Comparison of ENCODE assay signal across 8 cellular contexts in genomic region chr3:197960694-197961581, GRCh38. TPM values are rescaled to one million over a fixed set of nuclear protein-coding genes. Genes with fewer than 3 reads are reported as not detected.
DNase-seq lines count a peak whose midpoint lies in the region; ATAC-seq lines count a peak whose summit lies in the region.

No MANE protein-coding gene starts in this region.

- H3K27me3 ChIP-seq in iPS DF 6.9 (ENCODE audit: control insufficient read depth, insufficient read depth, low read length), result no peaks in the 10 kb centered on the region

- WGBS in iPS DF 6.9 (ENCODE audit: insufficient coverage, insufficient read length), result no CpG with 5 or more reads among the region's 23 CpGs

- no peaks in the 10 kb centered on the region for H3K9me3 ChIP-seq in iPS DF 6.9 (ENCODE audit: control insufficient read depth, insufficient read depth, low read length)

- POLR2A ChIA-PET in activated CD8-positive, alpha-beta T cell treated with anti-CD3 and anti-CD28 coated beads, Interleukin-2, amount 10 ng/mL, durations not matched to agents 7 days and 5 days (lab: Charles Lee), result interaction anchor here (1.3 kb wide), 1 partner anchor 11 kb away, joined by 9 read pairs; the partner anchor contains the start of gene RPL35A

- peak overlapping the region; percentile 54; the same call in 1 of the 2 replicates for H3K4me3 ChIP-seq in iPS DF 6.9 (ENCODE audit: low read length)

- H3K27me3 Mint-ChIP-seq in activated T-cell treated with anti-CD3 and anti-CD28 coated beads, Interleukin-2, amount 50 U/mL, for 24 hours, result no peaks in the 10 kb centered on the region
- H3K27me3 Mint-ChIP-seq in activated CD8-positive, alpha-beta T cell treated with anti-CD3 and anti-CD28 coated beads, Interleukin-2, amount 10 ng/mL, durations not matched to agents 7 days and 5 days (ENCODE audit: low read depth), result no peaks in the 10 kb centered on the region

- no peaks in the 10 kb centered on the region for H3K9me3 Mint-ChIP-seq in activated T-cell treated with anti-CD3 and anti-CD28 coated beads, Interleukin-2, amount 50 U/mL, for 24 hours
- no peaks in the 10 kb centered on the region for H3K9me3 Mint-ChIP-seq in activated CD8-positive, alpha-beta T cell treated with anti-CD3 and anti-CD28 coated beads, Interleukin-2, amount 10 ng/mL, durations not matched to agents 7 days and 5 days (ENCODE audit: insufficient read depth)

- CTCF ChIA-PET in activated CD8-positive, alpha-beta T cell treated with anti-CD3 and anti-CD28 coated beads, Interleukin-2, amount 10 ng/mL, durations not matched to agents 7 days and 5 days (lab: Charles Lee), result interaction anchor here (0.8 to 1.3 kb wide), 5 partner anchors 11 to 129 kb away, joined by 3 to 12 read pairs (median 5); partner anchors contain the start of gene RPL35A

- H3K4me1 Mint-ChIP-seq in activated T-cell treated with anti-CD3 and anti-CD28 coated beads, Interleukin-2, amount 50 U/mL, for 24 hours (ENCODE audit: low read depth), result peaks cover 68% of the 10 kb centered on the region
- peaks cover 54% of the 10 kb centered on the region for H3K4me1 Mint-ChIP-seq in activated CD8-positive, alpha-beta T cell treated with anti-CD3 and anti-CD28 coated beads, Interleukin-2, amount 10 ng/mL, durations not matched to agents 7 days and 5 days (ENCODE audit: low read depth)

- peak overlapping the region; percentile 97 for H3K27ac Mint-ChIP-seq in activated T-cell treated with anti-CD3 and anti-CD28 coated beads, Interleukin-2, amount 50 U/mL, for 24 hours
- H3K27ac Mint-ChIP-seq in activated CD8-positive, alpha-beta T cell treated with anti-CD3 and anti-CD28 coated beads, Interleukin-2, amount 10 ng/mL, durations not matched to agents 7 days and 5 days, result peak overlapping the region; percentile 93

- in situ Hi-C loops in G401 (cut with HindIII; ENCODE audit: low sequenced_read_pairs), result no loop called here

- no peaks in the 10 kb centered on the region for H3K36me3 ChIP-seq in iPS DF 6.9 (ENCODE audit: control insufficient read depth, insufficient read depth, low read length)

- H3K27ac ChIP-seq in iPS DF 6.9 (ENCODE audit: low read length), result no peak overlapping the region

- no peak for ATAC-seq in activated CD8-positive, alpha-beta T cell treated with anti-CD3 and anti-CD28 coated beads, Interleukin-2, amount 10 ng/mL, durations not matched to agents 7 days and 5 days
- peak; percentile 63 for ATAC-seq in stimulated activated naive CD8-positive, alpha-beta T cell treated with anti-CD3 and anti-CD28 coated beads, Interleukin-15, Interleukin-2, amounts not matched to agents 100 U/mL and 50 U/mL, for 24 hours
- no peak for ATAC-seq in HG03095 (IDR thresholded peaks at IDR 0.05; ENCODE audit: unreplicated experiment)
- ATAC-seq in GM18907 (IDR thresholded peaks at IDR 0.05; ENCODE audit: unreplicated experiment), result no peak

- no peak for DNase-seq in activated T-cell treated with anti-CD3 and anti-CD28 coated beads, Interleukin-2, amount 50 U/mL, for 24 hours
- no peak for DNase-seq in activated T-cell treated with anti-CD3 and anti-CD28 coated beads, Interleukin-2, amount 50 U/mL, for 1 hour
- DNase-seq in activated CD8-positive, alpha-beta T cell treated with anti-CD3 and anti-CD28 coated beads, Interleukin-2, amount 10 ng/mL, durations not matched to agents 7 days and 5 days, result no peak
- no peak for DNase-seq in iPS DF 6.9 (ENCODE audit: low read depth, low spot score)
- no peak for DNase-seq in stimulated activated naive CD8-positive, alpha-beta T cell treated with anti-CD3 and anti-CD28 coated beads, Interleukin-15, Interleukin-2, amounts not matched to agents 100 U/mL and 50 U/mL, for 24 hours
- no peak for DNase-seq in G401 (ENCODE audit: low spot score)

- no peaks in the 10 kb centered on the region for H3K4me1 ChIP-seq in iPS DF 6.9 (ENCODE audit: control insufficient read depth, insufficient read depth, low read length)

- H3K36me3 Mint-ChIP-seq in activated T-cell treated with anti-CD3 and anti-CD28 coated beads, Interleukin-2, amount 50 U/mL, for 24 hours (ENCODE audit: low read depth), result peaks cover 20% of the 10 kb centered on the region
- H3K36me3 Mint-ChIP-seq in activated CD8-positive, alpha-beta T cell treated with anti-CD3 and anti-CD28 coated beads, Interleukin-2, amount 10 ng/mL, durations not matched to agents 7 days and 5 days (ENCODE audit: low read depth), result peaks cover 24% of the 10 kb centered on the region

- H3K4me3 Mint-ChIP-seq in activated T-cell treated with anti-CD3 and anti-CD28 coated beads, Interleukin-2, amount 50 U/mL, for 24 hours, result peak overlapping the region; percentile 86
- peak overlapping the region; percentile 91 for H3K4me3 Mint-ChIP-seq in activated CD8-positive, alpha-beta T cell treated with anti-CD3 and anti-CD28 coated beads, Interleukin-2, amount 10 ng/mL, durations not matched to agents 7 days and 5 days

RNA-seq across cellular contexts. Expression of gene LMLN, which starts 0.9 kb away (rescaled TPM):
- 1 to 10 TPM; 4.0 to 6.0 TPM for total RNA-seq in activated CD8-positive, alpha-beta T cell treated with anti-CD3 and anti-CD28 coated beads, Interleukin-2, amount 10 ng/mL, durations not matched to agents 7 days and 5 days
- total RNA-seq in G401 (2014; rRNA removed; shearing (Covaris generic)), result 4.3 and 5.6 TPM in 2 replicates

RNA-seq across cellular contexts. Expression of gene RPL35A, which starts 10.9 kb away (rescaled TPM):
- 100 to 1,000 TPM; 876 to 907 TPM for total RNA-seq in activated CD8-positive, alpha-beta T cell treated with anti-CD3 and anti-CD28 coated beads, Interleukin-2, amount 10 ng/mL, durations not matched to agents 7 days and 5 days
- 1,593 and 1,915 TPM in 2 replicates for total RNA-seq in G401 (2014; rRNA removed; shearing (Covaris generic))
